In genomic region chr2:190722825-190723224, GRCh38 we compare ENCODE assay signal across 13 cellular contexts.
A peak's percentile ranks its signal among the peaks of the same experiment; 100 is the strongest.
DNase-seq lines count a peak whose midpoint lies in the region; ATAC-seq and TF ChIP-seq lines count a peak whose summit lies in the region.
"Had no signal": no experiment of that assay in that cellular context is flagged by ENCODE, and none has a peak within 500 bp of the region (broad histone marks: within the 10 kb centered on the region; RNA-seq: fewer than 3 reads in every experiment).

No MANE protein-coding gene starts in this region.

- H3K4me3 ChIP-seq in epithelial cell of esophagus (ENCODE audit: low read length), result no peak overlapping the region
- H3K4me3 ChIP-seq: PC-9, spleen had no signal

- DNase-seq in activated CD4-positive, alpha-beta T cell treated with anti-CD3 and anti-CD28 coated beads for 4 hours, result peak; percentile 18 to 22
- no peak for DNase-seq in activated CD4-positive, alpha-beta T cell treated with anti-CD3 and anti-CD28 coated beads, Interleukin-2, amount 50 U/mL, for 1 hour
- DNase-seq in epithelial cell of esophagus (ENCODE audit: low read depth) (peak; percentile 76), GM19238 (ENCODE audit: insufficient read length, low spot score) (no peak), DMS53 treated with DMSO at 0.1 percent for 48 hours (lab: John Stamatoyannopoulos, UW; ENCODE audit: unreplicated experiment) (no peak), NCI-H128 (lab: John Stamatoyannopoulos, UW; ENCODE audit: unreplicated experiment) (no peak)
- DNase-seq: endodermal cell, left ventricle myocardium superior, PC-9, spleen, T-cell had no signal

- no peak for TF ChIP-seq CTCF in epithelial cell of esophagus (IDR thresholded peaks at IDR 0.05; ENCODE audit: insufficient read depth, low read depth, low read length, missing control alignments)

- peak; percentile 4 for ATAC-seq in GM18907 (IDR thresholded peaks at IDR 0.05; ENCODE audit: unreplicated experiment)
- ATAC-seq in HG03354 (IDR thresholded peaks at IDR 0.05; ENCODE audit: poor library complexity, severe bottlenecking, unreplicated experiment), result peak; percentile 5

Comparison
In these comparisons a context has a peak if more than half of its experiments do, and no peak if none do; other contexts are left out.
1. DNase-seq: peak in activated CD4-positive, alpha-beta T cell treated with anti-CD3 and anti-CD28 coated beads for 4 hours (2 of 2) and epithelial cell of esophagus (single experiment); none in activated CD4-positive, alpha-beta T cell treated with anti-CD3 and anti-CD28 coated beads, Interleukin-2, amount 50 U/mL, for 1 hour (single experiment), GM19238 (single experiment), DMS53 treated with DMSO at 0.1 percent for 48 hours (single experiment) and NCI-H128 (single experiment).